In the genomic region with DNA sequence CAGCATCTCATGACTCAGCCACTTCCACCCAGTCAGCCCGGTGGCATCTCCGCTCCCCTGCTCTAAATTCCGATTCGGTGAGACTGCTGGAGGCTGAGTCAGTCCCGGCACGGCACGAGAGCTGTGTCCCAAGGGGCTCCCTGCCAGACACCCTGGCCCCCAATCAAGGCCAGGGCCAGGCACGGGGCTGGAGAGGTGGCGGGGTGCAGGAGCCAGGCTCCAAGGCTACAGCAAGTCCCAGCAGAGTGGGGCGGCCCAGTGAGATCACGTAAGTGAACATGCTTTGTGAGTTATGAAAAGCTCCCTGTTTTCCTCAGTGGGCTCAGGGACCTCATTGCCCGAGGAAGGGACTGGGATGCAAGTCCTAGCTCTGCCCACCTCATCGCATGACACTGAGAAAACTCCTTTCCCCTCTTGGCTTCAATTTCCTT, we compare ENCODE assay signal across 1 cellular context.
TF ChIP-seq lines count a peak whose summit lies in the region.

No MANE protein-coding gene starts in this region.

TF ChIP-seq in HEK293, 187 proteins besides CTCF, POLR2A, EP300 and RAD21 (continued from another document):
- TF ChIP-seq KLF9 (tag by site-specific recombination; IDR thresholded peaks at IDR 0.05; ENCODE audit: low read depth) (no peak), IKZF3 (tag by site-specific recombination; IDR thresholded peaks at IDR 0.05) (no peak), ZBTB20 (tag by site-specific recombination; IDR thresholded peaks at IDR 0.05) (peak; percentile 47; the same call in 1 of the 2 replicates), GFI1B (tag by site-specific recombination; IDR thresholded peaks at IDR 0.05) (no peak), FEZF1 (tag by site-specific recombination; IDR thresholded peaks at IDR 0.05) (no peak), ZBTB8A (tag by site-specific recombination; IDR thresholded peaks at IDR 0.05) (peak; percentile 32; the same call in 1 of the 2 replicates), MZF1 (tag by site-specific recombination; IDR thresholded peaks at IDR 0.05; ENCODE audit: borderline replicate concordance) (no peak), ZNF549 (tag by site-specific recombination; IDR thresholded peaks at IDR 0.05) (no peak), SP7 (tag by site-specific recombination; IDR thresholded peaks at IDR 0.05) (peak; percentile 85), GLI2 (tag by site-specific recombination; IDR thresholded peaks at IDR 0.05; ENCODE audit: borderline replicate concordance, low read depth) (no peak), ZNF26 (tag by site-specific recombination; IDR thresholded peaks at IDR 0.05) (no peak), BCL11A (tag by site-specific recombination; IDR thresholded peaks at IDR 0.05; ENCODE audit: low read depth) (0 out of 2 replicates have a peak, but pooled peaks have one; percentile 26), ZNF202 (tag by site-specific recombination; IDR thresholded peaks at IDR 0.05; ENCODE audit: borderline replicate concordance) (no peak), ZNF2 (tag by site-specific recombination; IDR thresholded peaks at IDR 0.05) (no peak), ZNF350 (tag by site-specific recombination; IDR thresholded peaks at IDR 0.05) (no peak), ZNF530 (tag by site-specific recombination; IDR thresholded peaks at IDR 0.05; ENCODE audit: low read depth) (no peak), ZBTB17 (tag by site-specific recombination; IDR thresholded peaks at IDR 0.05) (peak; percentile 54), ZNF830 (tag by site-specific recombination; IDR thresholded peaks at IDR 0.05; ENCODE audit: low read depth) (no peak), ZNF132 (tag by site-specific recombination; IDR thresholded peaks at IDR 0.05; ENCODE audit: borderline replicate concordance) (no peak), ZNF146 (tag by site-specific recombination; IDR thresholded peaks at IDR 0.05) (no peak), ZNF837 (tag by site-specific recombination; IDR thresholded peaks at IDR 0.05) (no peak), ZNF184 (tag by site-specific recombination; IDR thresholded peaks at IDR 0.05) (0 out of 2 replicates have a peak, but pooled peaks have one; percentile 30), ZNF23 (tag by site-specific recombination; IDR thresholded peaks at IDR 0.05; ENCODE audit: borderline replicate concordance) (no peak), ZNF366 (tag by site-specific recombination; conservative IDR thresholded peaks at IDR 0.05) (peak; percentile 51), MEIS1 (CRISPR knock-in tag; IDR thresholded peaks at IDR 0.05; ENCODE audit: borderline replicate concordance) (no peak), ZNF768 (tag by site-specific recombination; IDR thresholded peaks at IDR 0.05) (no peak), ZNF155 (tag by site-specific recombination; IDR thresholded peaks at IDR 0.05) (no peak), ZNF335 (tag by site-specific recombination; conservative IDR thresholded peaks at IDR 0.05) (no peak), ZNF211 (tag by site-specific recombination; IDR thresholded peaks at IDR 0.05; ENCODE audit: low read depth) (no peak), ZNF561 (tag by site-specific recombination; IDR thresholded peaks at IDR 0.05; ENCODE audit: borderline replicate concordance) (no peak), ZNF521 (tag by site-specific recombination; IDR thresholded peaks at IDR 0.05) (no peak), ZNF112 (tag by site-specific recombination; IDR thresholded peaks at IDR 0.05) (no peak), KLF10 (tag by site-specific recombination; IDR thresholded peaks at IDR 0.05) (peak; percentile 47; the same call in 1 of the 2 replicates), ZNF423 (tag by site-specific recombination; IDR thresholded peaks at IDR 0.05) (no peak), ZNF391 (tag by site-specific recombination; IDR thresholded peaks at IDR 0.05; ENCODE audit: borderline replicate concordance, low read depth) (no peak), ZNF24 (tag by site-specific recombination; IDR thresholded peaks at IDR 0.05) (0 out of 2 replicates have a peak, but pooled peaks have one; percentile 38), PBX3 (CRISPR knock-in tag; IDR thresholded peaks at IDR 0.05) (no peak), ZBTB26 (tag by site-specific recombination; optimal IDR thresholded peaks at IDR 0.05) (peak; percentile 29), ZNF596 (tag by site-specific recombination; IDR thresholded peaks at IDR 0.05) (no peak), KLF1 (tag by site-specific recombination; IDR thresholded peaks at IDR 0.05) (no peak), ZNF548 (tag by site-specific recombination; IDR thresholded peaks at IDR 0.05) (no peak)
- TF ChIP-seq, protein P1, sequence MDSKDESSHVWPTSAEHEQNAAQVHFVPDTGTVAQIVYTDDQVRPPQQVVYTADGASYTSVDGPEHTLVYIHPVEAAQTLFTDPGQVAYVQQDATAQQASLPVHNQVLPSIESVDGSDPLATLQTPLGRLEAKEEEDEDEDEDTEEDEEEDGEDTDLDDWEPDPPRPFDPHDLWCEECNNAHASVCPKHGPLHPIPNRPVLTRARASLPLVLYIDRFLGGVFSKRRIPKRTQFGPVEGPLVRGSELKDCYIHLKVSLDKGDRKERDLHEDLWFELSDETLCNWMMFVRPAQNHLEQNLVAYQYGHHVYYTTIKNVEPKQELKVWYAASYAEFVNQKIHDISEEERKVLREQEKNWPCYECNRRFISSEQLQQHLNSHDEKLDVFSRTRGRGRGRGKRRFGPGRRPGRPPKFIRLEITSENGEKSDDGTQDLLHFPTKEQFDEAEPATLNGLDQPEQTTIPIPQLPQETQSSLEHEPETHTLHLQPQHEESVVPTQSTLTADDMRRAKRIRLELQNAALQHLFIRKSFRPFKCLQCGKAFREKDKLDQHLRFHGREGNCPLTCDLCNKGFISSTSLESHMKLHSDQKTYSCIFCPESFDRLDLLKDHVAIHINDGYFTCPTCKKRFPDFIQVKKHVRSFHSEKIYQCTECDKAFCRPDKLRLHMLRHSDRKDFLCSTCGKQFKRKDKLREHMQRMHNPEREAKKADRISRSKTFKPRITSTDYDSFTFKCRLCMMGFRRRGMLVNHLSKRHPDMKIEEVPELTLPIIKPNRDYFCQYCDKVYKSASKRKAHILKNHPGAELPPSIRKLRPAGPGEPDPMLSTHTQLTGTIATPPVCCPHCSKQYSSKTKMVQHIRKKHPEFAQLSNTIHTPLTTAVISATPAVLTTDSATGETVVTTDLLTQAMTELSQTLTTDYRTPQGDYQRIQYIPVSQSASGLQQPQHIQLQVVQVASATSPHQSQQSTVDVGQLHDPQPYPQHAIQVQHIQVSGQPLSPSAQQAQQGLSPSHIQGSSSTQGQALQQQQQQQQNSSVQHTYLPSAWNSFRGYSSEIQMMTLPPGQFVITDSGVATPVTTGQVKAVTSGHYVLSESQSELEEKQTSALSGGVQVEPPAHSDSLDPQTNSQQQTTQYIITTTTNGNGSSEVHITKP (tag by site-specific recombination; IDR thresholded peaks at IDR 0.05), result peak; percentile 79
- TF ChIP-seq, protein P2, sequence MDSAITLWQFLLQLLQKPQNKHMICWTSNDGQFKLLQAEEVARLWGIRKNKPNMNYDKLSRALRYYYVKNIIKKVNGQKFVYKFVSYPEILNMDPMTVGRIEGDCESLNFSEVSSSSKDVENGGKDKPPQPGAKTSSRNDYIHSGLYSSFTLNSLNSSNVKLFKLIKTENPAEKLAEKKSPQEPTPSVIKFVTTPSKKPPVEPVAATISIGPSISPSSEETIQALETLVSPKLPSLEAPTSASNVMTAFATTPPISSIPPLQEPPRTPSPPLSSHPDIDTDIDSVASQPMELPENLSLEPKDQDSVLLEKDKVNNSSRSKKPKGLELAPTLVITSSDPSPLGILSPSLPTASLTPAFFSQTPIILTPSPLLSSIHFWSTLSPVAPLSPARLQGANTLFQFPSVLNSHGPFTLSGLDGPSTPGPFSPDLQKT (IDR thresholded peaks at IDR 0.05; ENCODE audit: borderline replicate concordance, low read depth, low read length), result no peak
- TF ChIP-seq, protein P3, sequence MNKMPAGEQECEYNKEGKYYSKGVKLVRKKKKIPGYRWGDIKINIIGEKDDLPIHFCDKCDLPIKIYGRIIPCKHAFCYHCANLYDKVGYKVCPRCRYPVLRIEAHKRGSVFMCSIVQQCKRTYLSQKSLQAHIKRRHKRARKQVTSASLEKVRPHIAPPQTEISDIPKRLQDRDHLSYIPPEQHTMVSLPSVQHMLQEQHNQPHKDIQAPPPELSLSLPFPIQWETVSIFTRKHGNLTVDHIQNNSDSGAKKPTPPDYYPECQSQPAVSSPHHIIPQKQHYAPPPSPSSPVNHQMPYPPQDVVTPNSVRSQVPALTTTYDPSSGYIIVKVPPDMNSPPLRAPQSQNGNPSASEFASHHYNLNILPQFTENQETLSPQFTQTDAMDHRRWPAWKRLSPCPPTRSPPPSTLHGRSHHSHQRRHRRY (tag by site-specific recombination; IDR thresholded peaks at IDR 0.05), result no peak
- TF ChIP-seq, protein P4, sequence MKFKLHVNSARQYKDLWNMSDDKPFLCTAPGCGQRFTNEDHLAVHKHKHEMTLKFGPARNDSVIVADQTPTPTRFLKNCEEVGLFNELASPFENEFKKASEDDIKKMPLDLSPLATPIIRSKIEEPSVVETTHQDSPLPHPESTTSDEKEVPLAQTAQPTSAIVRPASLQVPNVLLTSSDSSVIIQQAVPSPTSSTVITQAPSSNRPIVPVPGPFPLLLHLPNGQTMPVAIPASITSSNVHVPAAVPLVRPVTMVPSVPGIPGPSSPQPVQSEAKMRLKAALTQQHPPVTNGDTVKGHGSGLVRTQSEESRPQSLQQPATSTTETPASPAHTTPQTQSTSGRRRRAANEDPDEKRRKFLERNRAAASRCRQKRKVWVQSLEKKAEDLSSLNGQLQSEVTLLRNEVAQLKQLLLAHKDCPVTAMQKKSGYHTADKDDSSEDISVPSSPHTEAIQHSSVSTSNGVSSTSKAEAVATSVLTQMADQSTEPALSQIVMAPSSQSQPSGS (tag by site-specific recombination; IDR thresholded peaks at IDR 0.05; ENCODE audit: low read depth), result no peak
- TF ChIP-seq, protein P5, sequence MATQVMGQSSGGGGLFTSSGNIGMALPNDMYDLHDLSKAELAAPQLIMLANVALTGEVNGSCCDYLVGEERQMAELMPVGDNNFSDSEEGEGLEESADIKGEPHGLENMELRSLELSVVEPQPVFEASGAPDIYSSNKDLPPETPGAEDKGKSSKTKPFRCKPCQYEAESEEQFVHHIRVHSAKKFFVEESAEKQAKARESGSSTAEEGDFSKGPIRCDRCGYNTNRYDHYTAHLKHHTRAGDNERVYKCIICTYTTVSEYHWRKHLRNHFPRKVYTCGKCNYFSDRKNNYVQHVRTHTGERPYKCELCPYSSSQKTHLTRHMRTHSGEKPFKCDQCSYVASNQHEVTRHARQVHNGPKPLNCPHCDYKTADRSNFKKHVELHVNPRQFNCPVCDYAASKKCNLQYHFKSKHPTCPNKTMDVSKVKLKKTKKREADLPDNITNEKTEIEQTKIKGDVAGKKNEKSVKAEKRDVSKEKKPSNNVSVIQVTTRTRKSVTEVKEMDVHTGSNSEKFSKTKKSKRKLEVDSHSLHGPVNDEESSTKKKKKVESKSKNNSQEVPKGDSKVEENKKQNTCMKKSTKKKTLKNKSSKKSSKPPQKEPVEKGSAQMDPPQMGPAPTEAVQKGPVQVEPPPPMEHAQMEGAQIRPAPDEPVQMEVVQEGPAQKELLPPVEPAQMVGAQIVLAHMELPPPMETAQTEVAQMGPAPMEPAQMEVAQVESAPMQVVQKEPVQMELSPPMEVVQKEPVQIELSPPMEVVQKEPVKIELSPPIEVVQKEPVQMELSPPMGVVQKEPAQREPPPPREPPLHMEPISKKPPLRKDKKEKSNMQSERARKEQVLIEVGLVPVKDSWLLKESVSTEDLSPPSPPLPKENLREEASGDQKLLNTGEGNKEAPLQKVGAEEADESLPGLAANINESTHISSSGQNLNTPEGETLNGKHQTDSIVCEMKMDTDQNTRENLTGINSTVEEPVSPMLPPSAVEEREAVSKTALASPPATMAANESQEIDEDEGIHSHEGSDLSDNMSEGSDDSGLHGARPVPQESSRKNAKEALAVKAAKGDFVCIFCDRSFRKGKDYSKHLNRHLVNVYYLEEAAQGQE (tag by site-specific recombination; IDR thresholded peaks at IDR 0.05), result no peak
